8 cellular contexts compared by ENCODE assay signal in genomic region chr5:111063709-111064322, GRCh38. TPM values are rescaled to one million over a fixed set of nuclear protein-coding genes. Genes with fewer than 3 reads are reported as not detected.
DNase-seq lines count a peak whose midpoint lies in the region; ATAC-seq, FAIRE-seq and TF ChIP-seq lines count a peak whose summit lies in the region.

No MANE protein-coding gene starts in this region.

- H3K27me3 Mint-ChIP-seq in CD14-positive monocyte (ENCODE audit: low read depth in 3 of 3): peaks cover 13 to 42% (median 14%) of the 10 kb centered on the region in 3 donors

- H3K4me3 Mint-ChIP-seq in CD14-positive monocyte: no peak overlapping the region

- H3K27ac ChIP-seq in dorsolateral prefrontal cortex: no peak overlapping the region

- FAIRE-seq in D721Med (lab: Jason Lieb, UNC): no peak

- TF ChIP-seq CTCF in D721Med (IDR thresholded peaks at IDR 0.05; ENCODE audit: insufficient read depth, missing control alignments) (peak; percentile 56), fibroblast of villous mesenchyme (IDR thresholded peaks at IDR 0.05; ENCODE audit: insufficient read depth, low read depth, low read length) (peak; percentile 63), CD14-positive monocyte (IDR thresholded peaks at IDR 0.05) (no peak), dorsolateral prefrontal cortex (IDR thresholded peaks at IDR 0.05 in 54 of 56, conservative IDR thresholded peaks at IDR 0.05 in 2 of 56; ENCODE audit: low read depth in 1 of 56, partially characterized antibody in 56 of 56) (peak in 19 of 56 donors; percentile 9 to 32 (median 17))

- intact Hi-C loops in CD14-positive monocyte (cut with micrococcal nuclease): no loop called here
- intact Hi-C loops in dorsolateral prefrontal cortex (cut with DNase I): no loop called here

- H3K9me3 Mint-ChIP-seq in CD14-positive monocyte: peaks cover 0 to 4% (median 1%) of the 10 kb centered on the region in 7 donors

- peaks cover 0 to 64% (median 13%) of the 10 kb centered on the region in 45 donors for H3K27me3 ChIP-seq in dorsolateral prefrontal cortex

- DNase-seq in D721Med (ENCODE audit: insufficient read length, low spot score) (no peak), NCI-H510A (lab: John Stamatoyannopoulos, UW) (peak; percentile 17), fibroblast of villous mesenchyme (ENCODE audit: low read depth) (peak; percentile 24), CD14-positive monocyte (ENCODE audit: low spot score) (no peak), dorsolateral prefrontal cortex (no peak), C1 segment of cervical spinal cord (lab: John Stamatoyannopoulos, UW) (no peak)
- DNase-seq in activated T-cell treated with anti-CD3 and anti-CD28 coated beads, Interleukin-2, amount 50 U/mL, for 48 hours: no peak

- ATAC-seq in GM21390 (IDR thresholded peaks at IDR 0.05; ENCODE audit: unreplicated experiment): peak; percentile 79

- no peaks in the 10 kb centered on the region for H3K36me3 Mint-ChIP-seq in CD14-positive monocyte

- H3K4me1 Mint-ChIP-seq in CD14-positive monocyte: no peaks in the 10 kb centered on the region

- H3K27ac Mint-ChIP-seq in CD14-positive monocyte: no peak overlapping the region

- H3K4me3 ChIP-seq in fibroblast of villous mesenchyme (ENCODE audit: low read depth, low read length): no peak overlapping the region
- H3K4me3 ChIP-seq in dorsolateral prefrontal cortex: no peak overlapping the region

RNA-seq across cellular contexts. Expression of gene TSLP, which starts 7.7 kb away (rescaled TPM):
- total RNA-seq in fibroblast of villous mesenchyme: 0.32 and 0.43 TPM in 2 replicates
- under 1 TPM in 1 of 2 donors, not detected in 1; 0.11 TPM for polyA plus RNA-seq in CD14-positive monocyte
- total RNA-seq in dorsolateral prefrontal cortex: 1 to 10 TPM in 9 of 120 experiments, under 1 TPM in 50, not detected in 61; 0.19 to 1.7 (median 0.44) TPM

RNA-seq across cellular contexts. Expression of gene WDR36, which starts 28.3 kb away (rescaled TPM):
- total RNA-seq in fibroblast of villous mesenchyme (41.6 and 61.7 TPM in 2 replicates), dorsolateral prefrontal cortex (10 to 100 TPM; 11.7 to 32.8 (median 20.7) TPM)
- 1 to 10 TPM; 8.2 to 8.7 TPM for polyA plus RNA-seq in CD14-positive monocyte

Comparison
In these comparisons a context has a peak if more than half of its experiments do, and no peak if none do; other contexts are left out.
1. DNase-seq: peak in NCI-H510A (single experiment) and fibroblast of villous mesenchyme (single experiment); none in D721Med (single experiment), CD14-positive monocyte (single experiment), dorsolateral prefrontal cortex (0 of 10), activated T-cell treated with anti-CD3 and anti-CD28 coated beads, Interleukin-2, amount 50 U/mL, for 48 hours (0 of 2) and C1 segment of cervical spinal cord (0 of 14).